In the genomic region with DNA sequence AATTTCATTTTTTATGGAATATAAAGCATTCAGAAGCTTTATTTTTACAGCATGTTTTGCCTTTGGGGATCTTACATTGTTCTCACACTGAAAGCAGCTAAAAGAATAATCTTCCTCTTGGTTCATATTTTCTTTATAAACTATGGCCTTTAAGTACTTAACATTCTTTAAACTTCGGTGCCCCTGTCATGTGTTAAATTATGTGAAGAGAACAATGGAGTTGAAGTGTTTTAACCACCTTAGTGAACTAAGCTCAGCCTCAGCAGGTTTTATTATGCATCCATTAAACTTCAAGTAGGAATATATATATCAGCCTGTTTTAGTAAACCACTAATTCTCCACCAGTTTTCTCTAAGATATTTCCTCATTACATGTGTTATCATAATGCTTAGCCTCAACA, we compare ENCODE assay signal across 15 cellular contexts.
"Had no signal": no experiment of that assay in that cellular context is flagged by ENCODE, and none has a peak within 500 bp of the region (broad histone marks: within the 10 kb centered on the region; RNA-seq: fewer than 3 reads in every experiment).

No MANE protein-coding gene starts in this region.

- DNase-seq: cortex of kidney; natural killer cell; occipital lobe; ovary; posterior cingulate gyrus; psoas muscle; stimulated activated CD4-positive, alpha-beta T cell treated with anti-CD3 and anti-CD28 coated beads, Interleukin-12 subunit alpha, Interleukin-12 subunit beta, amount 100 ng/mL, for 4 hours; stimulated activated CD4-positive, alpha-beta T cell treated with anti-CD3 and anti-CD28 coated beads, Interleukin-1b, Interleukin-23, amount 100 ng/mL, for 48 hours; stimulated activated CD4-positive, alpha-beta T cell treated with anti-CD3 and anti-CD28 coated beads, Interleukin-4, amount 100 ng/mL, for 1 hour; stimulated activated CD8-positive, alpha-beta memory T cell treated with anti-CD3 and anti-CD28 coated beads, Interleukin-4, amount 100 ng/mL, for 48 hours; stimulated activated naive CD4-positive, alpha-beta T cell; stimulated activated naive CD8-positive, alpha-beta T cell treated with anti-CD3 and anti-CD28 coated beads, Interleukin-15, amount 100 ng/mL, for 72 hours; transverse colon; upper lobe of right lung; uterus had no signal
